Comparison of ENCODE assay signal across 15 cellular contexts in genomic region chr9:81538929-81539716, GRCh38.
DNase-seq lines count a peak whose midpoint lies in the region; ATAC-seq, FAIRE-seq and TF ChIP-seq lines count a peak whose summit lies in the region.
"Had no signal": no experiment of that assay in that cellular context is flagged by ENCODE, and none has a peak within 500 bp of the region (broad histone marks: within the 10 kb centered on the region; RNA-seq: fewer than 3 reads in every experiment).

No MANE protein-coding gene starts in this region.

- no peaks in the 10 kb centered on the region for H3K36me3 Mint-ChIP-seq in activated CD4-positive, alpha-beta T cell treated with anti-CD3 and anti-CD28 coated beads, Interleukin-2, amount 10 ng/mL, durations not matched to agents 7 days and 5 days (ENCODE audit: low read depth)
- H3K36me3 Mint-ChIP-seq in activated T-helper 17 cell treated with anti-CD3 and anti-CD28 coated beads, Interleukin-2, amount 50 U/mL, for 72 hours (ENCODE audit: low read depth) = no peaks in the 10 kb centered on the region
- no peaks in the 10 kb centered on the region for H3K36me3 Mint-ChIP-seq in T-cell

- no TSS peak for BruUV-seq in HepG2 (replicated peaks; lab: Mats Ljungman, UMichigan)

- no peak overlapping the region for H2AFZ ChIP-seq in HepG2 (ENCODE audit: low read length)

- H4K20me1 ChIP-seq in HepG2 (ENCODE audit: insufficient read depth, low read length) = no peaks in the 10 kb centered on the region

- TF ChIP-seq POLR2A in HepG2 (IDR thresholded peaks at IDR 0.05; ENCODE audit: insufficient read depth in 1 of 2, low read depth in 2 of 2, low read length in 2 of 2) = no peak

- no peak overlapping the region for H3K4me2 ChIP-seq in HepG2 (ENCODE audit: low read depth, low read length)

- no peaks in the 10 kb centered on the region for H3K36me3 ChIP-seq in HepG2 (replicated peaks in 1 of 2; ENCODE audit: control insufficient read depth in 1 of 2, insufficient read depth in 2 of 2, low read length in 2 of 2)

- no peak overlapping the region for H3K27ac Mint-ChIP-seq in activated CD4-positive, alpha-beta T cell treated with anti-CD3 and anti-CD28 coated beads, Interleukin-2, amount 10 ng/mL, durations not matched to agents 7 days and 5 days
- H3K27ac Mint-ChIP-seq in activated T-helper 17 cell treated with anti-CD3 and anti-CD28 coated beads, Interleukin-2, amount 50 U/mL, for 72 hours = no peak overlapping the region
- H3K27ac Mint-ChIP-seq in T-cell = no peak overlapping the region

- no peak for TF ChIP-seq RAD21 in HepG2 (CRISPR knock-in tag; IDR thresholded peaks at IDR 0.05)

- TF ChIP-seq CTCF in HepG2 (CRISPR knock-in tag; IDR thresholded peaks at IDR 0.05) = no peak

- H3K4me1 Mint-ChIP-seq in activated CD4-positive, alpha-beta T cell treated with anti-CD3 and anti-CD28 coated beads, Interleukin-2, amount 10 ng/mL, durations not matched to agents 7 days and 5 days = no peaks in the 10 kb centered on the region
- H3K4me1 Mint-ChIP-seq in activated T-helper 17 cell treated with anti-CD3 and anti-CD28 coated beads, Interleukin-2, amount 50 U/mL, for 72 hours = no peaks in the 10 kb centered on the region
- no peaks in the 10 kb centered on the region for H3K4me1 Mint-ChIP-seq in T-cell

- no peaks in the 10 kb centered on the region for H3K9me3 ChIP-seq in HepG2 (ENCODE audit: low read length)

- H3K79me2 ChIP-seq in HepG2 (ENCODE audit: insufficient read depth, low read length) = no peaks in the 10 kb centered on the region

- ATAC-seq in HepG2 (no peak), T-cell (replicated peaks in 1 of 4) (no peak), GM19395 (IDR thresholded peaks at IDR 0.05; ENCODE audit: unreplicated experiment) (no peak)
- ATAC-seq in activated T-helper 17 cell treated with anti-CD3 and anti-CD28 coated beads, Interleukin-2, amount 50 U/mL, for 72 hours (replicated peaks) = no peak

- in situ Hi-C loops in HepG2 (cut with HindIII; ENCODE audit: extremely low pct_ligation_motif_present, low pct_unique_long_range_greater_than_20kb) = no loop called here

- no peak overlapping the region for H3K4me3 Mint-ChIP-seq in activated CD4-positive, alpha-beta T cell treated with anti-CD3 and anti-CD28 coated beads, Interleukin-2, amount 10 ng/mL, durations not matched to agents 7 days and 5 days
- H3K4me3 Mint-ChIP-seq in activated T-helper 17 cell treated with anti-CD3 and anti-CD28 coated beads, Interleukin-2, amount 50 U/mL, for 72 hours = no peak overlapping the region
- no peak overlapping the region for H3K4me3 Mint-ChIP-seq in T-cell
- H3K4me3 Mint-ChIP-seq: H9 had no signal

- no peaks in the 10 kb centered on the region for H3K27me3 ChIP-seq in HepG2 (ENCODE audit: control insufficient read depth in 1 of 2, insufficient read depth in 2 of 2, low read length in 2 of 2)

- CTCF ChIA-PET in HepG2 (lab: Yijun Ruan, JAX; ENCODE audit: low intra/inter-chr PET ratio, low total read pairs) (no interaction called here), T-cell (lab: Charles Lee) (interaction anchor here in 1 of 2 donors (0.9 kb wide), 1 partner anchor 580 kb away, joined by 3 read pairs; no protein-coding TSS in a partner anchor)
- CTCF ChIA-PET in activated CD4-positive, alpha-beta T cell treated with anti-CD3 and anti-CD28 coated beads, Interleukin-2, amount 10 ng/mL, durations not matched to agents 7 days and 5 days (lab: Charles Lee) = no interaction called here

- no peak overlapping the region for H3K27ac ChIP-seq in HepG2 (ENCODE audit: extremely low read length, insufficient read depth, low read length)
- H3K27ac ChIP-seq: RWPE1 had no signal

- H3K9ac ChIP-seq in HepG2 (ENCODE audit: insufficient read depth, low read depth, low read length) = no peak overlapping the region

- TF ChIP-seq EP300 in HepG2 (IDR thresholded peaks at IDR 0.05; ENCODE audit: low read depth in 2 of 2, low read length in 2 of 2) (no peak), HepG2 (CRISPR knock-in tag; IDR thresholded peaks at IDR 0.05; ENCODE audit: borderline replicate concordance) (no peak)

- H3K4me3 ChIP-seq in HepG2 (replicated peaks in 1 of 3; ENCODE audit: insufficient read depth in 1 of 3, low read depth in 2 of 3, low read length in 3 of 3) = no peak overlapping the region

- peaks cover 50% of the 10 kb centered on the region for H3K4me1 ChIP-seq in HepG2 (ENCODE audit: insufficient read depth, low read length)

- intact Hi-C loops in HepG2 (cut with micrococcal nuclease; ENCODE audit: unreplicated experiment) = no loop called here

- no peak for FAIRE-seq in HepG2 (lab: Jason Lieb, UNC)

- WGBS in HepG2 (ENCODE audit: low lambda C conversion rate) = 74% methylated on average over 9 of the region's 9 CpGs

- H3K27me3 Mint-ChIP-seq in activated CD4-positive, alpha-beta T cell treated with anti-CD3 and anti-CD28 coated beads, Interleukin-2, amount 10 ng/mL, durations not matched to agents 7 days and 5 days = no peaks in the 10 kb centered on the region
- H3K27me3 Mint-ChIP-seq in activated T-helper 17 cell treated with anti-CD3 and anti-CD28 coated beads, Interleukin-2, amount 50 U/mL, for 72 hours = peaks cover 3% of the 10 kb centered on the region
- H3K27me3 Mint-ChIP-seq in T-cell = no peaks in the 10 kb centered on the region

- no peaks in the 10 kb centered on the region for H3K9me3 Mint-ChIP-seq in activated CD4-positive, alpha-beta T cell treated with anti-CD3 and anti-CD28 coated beads, Interleukin-2, amount 10 ng/mL, durations not matched to agents 7 days and 5 days
- H3K9me3 Mint-ChIP-seq in activated T-helper 17 cell treated with anti-CD3 and anti-CD28 coated beads, Interleukin-2, amount 50 U/mL, for 72 hours = peaks cover 4% of the 10 kb centered on the region
- H3K9me3 Mint-ChIP-seq in T-cell = no peaks in the 10 kb centered on the region
- H3K9me3 Mint-ChIP-seq: H9 had no signal

- POLR2A ChIA-PET in HepG2 (lab: Yijun Ruan, JAX) (interaction anchor here (0.9 to 1.2 kb wide), 2 partner anchors 49 to 148 kb away, joined by 3 to 4 read pairs; no protein-coding TSS in a partner anchor), T-cell (lab: Charles Lee) (no interaction called here)
- POLR2A ChIA-PET in activated CD4-positive, alpha-beta T cell treated with anti-CD3 and anti-CD28 coated beads, Interleukin-2, amount 10 ng/mL, durations not matched to agents 7 days and 5 days (lab: Charles Lee) = no interaction called here

- DNase-seq in NCI-H146 treated with DMSO at 0.1 percent for 48 hours (lab: John Stamatoyannopoulos, UW; ENCODE audit: unreplicated experiment) (peak; percentile 5), NCI-H146 (lab: John Stamatoyannopoulos, UW) (no peak), SHP77 treated with DMSO at 0.1 percent for 48 hours (lab: John Stamatoyannopoulos, UW) (peak; percentile 27), HepG2 (ENCODE audit: low spot score) (no peak), T-cell (no peak)
- no peak for DNase-seq in activated CD4-positive, alpha-beta T cell treated with anti-CD3 and anti-CD28 coated beads, Interleukin-2, amount 10 ng/mL, durations not matched to agents 7 days and 5 days
- DNase-seq: 8988T, C1 segment of cervical spinal cord, DMS153, H9, NCI-H187 treated with DMSO at 0.1 percent for 48 hours, NCI-H524 had no signal

TF ChIP-seq in HepG2, 621 proteins besides CTCF, POLR2A, EP300 and RAD21 (continues in another document):
- TF ChIP-seq TIGD3 (CRISPR knock-in tag; IDR thresholded peaks at IDR 0.05; ENCODE audit: borderline replicate concordance) (no peak), ZNF782 (CRISPR knock-in tag; IDR thresholded peaks at IDR 0.05; ENCODE audit: borderline replicate concordance) (no peak), TBX2 (CRISPR knock-in tag; IDR thresholded peaks at IDR 0.05; ENCODE audit: borderline replicate concordance) (no peak), ZBTB25 (CRISPR knock-in tag; IDR thresholded peaks at IDR 0.05) (no peak), GPBP1L1 (CRISPR knock-in tag; IDR thresholded peaks at IDR 0.05) (no peak), NR2F6 (IDR thresholded peaks at IDR 0.05) (0 out of 2 replicates have a peak, but pooled peaks have one; percentile 51), NR2F6 (CRISPR knock-in tag; IDR thresholded peaks at IDR 0.05) (peak; percentile 34; the same call in 1 of the 2 replicates), MYC (CRISPR knock-in tag; IDR thresholded peaks at IDR 0.05; ENCODE audit: borderline replicate concordance) (no peak), CEBPB (IDR thresholded peaks at IDR 0.05; ENCODE audit: borderline replicate concordance, low read depth, low read length) (no peak), ZNF10 (CRISPR knock-in tag; IDR thresholded peaks at IDR 0.05; ENCODE audit: borderline replicate concordance, low read depth) (no peak), CC2D1A (CRISPR knock-in tag; IDR thresholded peaks at IDR 0.05) (no peak), ZNF589 (CRISPR knock-in tag; conservative IDR thresholded peaks at IDR 0.05) (no peak), JDP2 (CRISPR knock-in tag; IDR thresholded peaks at IDR 0.05; ENCODE audit: borderline replicate concordance) (no peak)

Comparison
In these comparisons a context has a peak if more than half of its experiments do, and no peak if none do; other contexts are left out.
1. DNase-seq: peak in NCI-H146 treated with DMSO at 0.1 percent for 48 hours (single experiment) and SHP77 treated with DMSO at 0.1 percent for 48 hours (single experiment); none in NCI-H146 (single experiment), HepG2 (single experiment), activated CD4-positive, alpha-beta T cell treated with anti-CD3 and anti-CD28 coated beads, Interleukin-2, amount 10 ng/mL, durations not matched to agents 7 days and 5 days (single experiment) and T-cell (0 of 34).